In genomic region chrX:46837543-46838481, GRCh38 we compare ENCODE assay signal across 8 cellular contexts. TPM values are rescaled to one million over a fixed set of nuclear protein-coding genes. Genes with fewer than 3 reads are reported as not detected.
DNase-seq lines count a peak whose midpoint lies in the region; ATAC-seq and TF ChIP-seq lines count a peak whose summit lies in the region.

No MANE protein-coding gene starts in this region.

- H3K4me2 ChIP-seq in PC-3 (ENCODE audit: low read length), result peak overlapping the region; percentile 89

- no peaks in the 10 kb centered on the region for H3K9me2 ChIP-seq in PC-3 (replicated peaks; ENCODE audit: low read length)

- peak overlapping the region; percentile 98 for H3K27ac Mint-ChIP-seq in mesothelial cell of epicardium

- H3K27me3 ChIP-seq in PC-3 (ENCODE audit: low read length), result no peaks in the 10 kb centered on the region

- POLR2A ChIA-PET in PC-3 (lab: Charles Lee; ENCODE audit: unreplicated experiment), result interaction anchor here (0.6 kb wide), 1 partner anchor 36 kb away, joined by 3 read pairs; no protein-coding TSS in a partner anchor

- H3K79me2 ChIP-seq in PC-3 (ENCODE audit: low read length), result peaks cover 58% of the 10 kb centered on the region

- no peaks in the 10 kb centered on the region for H3K27me3 Mint-ChIP-seq in mesothelial cell of epicardium (ENCODE audit: low read depth)

- peak overlapping the region; percentile 82 for H3K4me3 ChIP-seq in PC-3 (ENCODE audit: low read length)

- CTCF ChIA-PET in PC-3 (lab: Charles Lee), result no interaction called here

- peak overlapping the region; percentile 82 for H3K9ac ChIP-seq in PC-3 (ENCODE audit: low read length)

- peak overlapping the region; percentile 68 for H3K27ac ChIP-seq in PC-3 (ENCODE audit: low read length)

- TSS peak; percentile 65 for BruUV-seq in PC-3 (replicated peaks; lab: Mats Ljungman, UMichigan)

- intact Hi-C loops in PC-3 (cut with micrococcal nuclease), result loop anchor here (1.0 kb wide), 1 partner anchor 65 kb away; no protein-coding TSS in a partner anchor

- H4K20me1 ChIP-seq in PC-3 (ENCODE audit: low read length), result peaks cover 5% of the 10 kb centered on the region; the same call in 1 of the 2 replicates

- peaks cover 13% of the 10 kb centered on the region for H3K4me1 ChIP-seq in PC-3 (ENCODE audit: insufficient read depth, low read length)

- H3K4me3 Mint-ChIP-seq in mesothelial cell of epicardium, result peak overlapping the region; percentile 97

- no peaks in the 10 kb centered on the region for H3K36me3 ChIP-seq in PC-3 (ENCODE audit: low read depth, low read length)

- peaks cover 19% of the 10 kb centered on the region for H3K4me1 Mint-ChIP-seq in mesothelial cell of epicardium

- peak; percentile 23 for DNase-seq in AG08396 (ENCODE audit: low spot score)
- DNase-seq in PC-3, result peak; percentile 55
- DNase-seq in cerebellar cortex (ENCODE audit: low spot score), result peak; percentile 15
- no peak for DNase-seq in mesothelial cell of epicardium (ENCODE audit: low spot score in 2 of 2, unreplicated experiment in 2 of 2)
- DNase-seq in AG20443 (ENCODE audit: low spot score), result no peak
- no peak for DNase-seq in D341Med (ENCODE audit: low spot score)

- peaks cover 13% of the 10 kb centered on the region for H3K9me3 Mint-ChIP-seq in mesothelial cell of epicardium

- no peaks in the 10 kb centered on the region for H3K36me3 Mint-ChIP-seq in mesothelial cell of epicardium

- peak; percentile 33 for ATAC-seq in GM18867 (IDR thresholded peaks at IDR 0.05; ENCODE audit: unreplicated experiment)
- peak; percentile 9; the same call in 1 of the 2 replicates for ATAC-seq in PC-3
- no peak for ATAC-seq in HG02884 (IDR thresholded peaks at IDR 0.05; ENCODE audit: unreplicated experiment)

- peak overlapping the region; percentile 84 for H2AFZ ChIP-seq in PC-3 (ENCODE audit: low read length)

- H3K9me3 ChIP-seq in PC-3 (ENCODE audit: low read length), result no peaks in the 10 kb centered on the region

- H3F3A ChIP-seq in PC-3 (ENCODE audit: low read length, unreplicated experiment), result no peaks in the 10 kb centered on the region

- TF ChIP-seq CTCF in PC-3 (conservative IDR thresholded peaks at IDR 0.05; ENCODE audit: low read depth, low read length) (no peak), mesothelial cell of epicardium (IDR thresholded peaks at IDR 0.05; ENCODE audit: unreplicated experiment) (no peak)

RNA-seq across cellular contexts. Expression of gene RP2, which starts 1.0 kb away (rescaled TPM):
- total RNA-seq in PC-3 (2014; rRNA removed) (11.0 and 12.4 TPM in 2 replicates), mesothelial cell of epicardium (8.1 to 8.9 TPM (median 8.7 TPM) in 3 replicates)

Comparison
In these comparisons a context has a peak if more than half of its experiments do, and no peak if none do; other contexts are left out.
1. DNase-seq: peak in AG08396 (single experiment), PC-3 (single experiment) and cerebellar cortex (single experiment); none in mesothelial cell of epicardium (0 of 2), AG20443 (single experiment) and D341Med (single experiment).